ENCODE assay signal across 1 cellular context in the genomic region with DNA sequence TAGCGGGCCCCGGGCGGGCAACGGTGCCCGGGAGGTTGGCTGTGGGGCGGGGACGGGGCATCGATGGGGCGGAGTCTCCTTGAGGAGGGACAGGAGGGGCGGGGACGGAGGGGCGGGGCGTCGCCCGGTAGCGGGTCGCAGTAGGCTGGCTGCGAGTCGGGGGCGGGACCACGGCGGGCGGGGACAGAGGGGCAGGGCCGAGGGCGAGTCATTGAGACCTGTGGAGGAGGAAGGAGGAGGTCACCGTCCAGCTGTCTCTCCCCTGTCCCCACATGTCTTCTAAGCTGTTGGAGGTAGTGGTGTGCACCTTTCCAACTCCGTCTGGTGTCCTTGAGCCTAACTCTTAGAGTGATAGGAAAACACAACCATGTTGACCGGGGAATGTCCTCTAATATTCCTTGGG.
TF ChIP-seq lines count a peak whose summit lies in the region.

Gene CRAT, minus strand, starts transcription at position 54 of the 403 bp plus-strand sequence. CDS start 284 bp downstream, outside the sequence.

TF ChIP-seq in HepG2, 621 proteins besides CTCF, POLR2A, EP300 and RAD21 (continued from another document):
- TF ChIP-seq, protein P1, sequence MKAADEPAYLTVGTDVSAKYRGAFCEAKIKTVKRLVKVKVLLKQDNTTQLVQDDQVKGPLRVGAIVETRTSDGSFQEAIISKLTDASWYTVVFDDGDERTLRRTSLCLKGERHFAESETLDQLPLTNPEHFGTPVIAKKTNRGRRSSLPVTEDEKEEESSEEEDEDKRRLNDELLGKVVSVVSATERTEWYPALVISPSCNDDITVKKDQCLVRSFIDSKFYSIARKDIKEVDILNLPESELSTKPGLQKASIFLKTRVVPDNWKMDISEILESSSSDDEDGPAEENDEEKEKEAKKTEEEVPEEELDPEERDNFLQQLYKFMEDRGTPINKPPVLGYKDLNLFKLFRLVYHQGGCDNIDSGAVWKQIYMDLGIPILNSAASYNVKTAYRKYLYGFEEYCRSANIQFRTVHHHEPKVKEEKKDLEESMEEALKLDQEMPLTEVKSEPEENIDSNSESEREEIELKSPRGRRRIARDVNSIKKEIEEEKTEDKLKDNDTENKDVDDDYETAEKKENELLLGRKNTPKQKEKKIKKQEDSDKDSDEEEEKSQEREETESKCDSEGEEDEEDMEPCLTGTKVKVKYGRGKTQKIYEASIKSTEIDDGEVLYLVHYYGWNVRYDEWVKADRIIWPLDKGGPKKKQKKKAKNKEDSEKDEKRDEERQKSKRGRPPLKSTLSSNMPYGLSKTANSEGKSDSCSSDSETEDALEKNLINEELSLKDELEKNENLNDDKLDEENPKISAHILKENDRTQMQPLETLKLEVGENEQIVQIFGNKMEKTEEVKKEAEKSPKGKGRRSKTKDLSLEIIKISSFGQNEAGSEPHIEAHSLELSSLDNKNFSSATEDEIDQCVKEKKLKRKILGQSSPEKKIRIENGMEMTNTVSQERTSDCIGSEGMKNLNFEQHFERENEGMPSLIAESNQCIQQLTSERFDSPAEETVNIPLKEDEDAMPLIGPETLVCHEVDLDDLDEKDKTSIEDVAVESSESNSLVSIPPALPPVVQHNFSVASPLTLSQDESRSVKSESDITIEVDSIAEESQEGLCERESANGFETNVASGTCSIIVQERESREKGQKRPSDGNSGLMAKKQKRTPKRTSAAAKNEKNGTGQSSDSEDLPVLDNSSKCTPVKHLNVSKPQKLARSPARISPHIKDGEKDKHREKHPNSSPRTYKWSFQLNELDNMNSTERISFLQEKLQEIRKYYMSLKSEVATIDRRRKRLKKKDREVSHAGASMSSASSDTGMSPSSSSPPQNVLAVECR (CRISPR knock-in tag; IDR thresholded peaks at IDR 0.05; ENCODE audit: borderline replicate concordance) = peak; percentile 60; the same call in 1 of the 2 replicates
- TF ChIP-seq NR2C2 (CRISPR knock-in tag; IDR thresholded peaks at IDR 0.05; ENCODE audit: borderline replicate concordance) = no peak
- TF ChIP-seq ELK4 (CRISPR knock-in tag; IDR thresholded peaks at IDR 0.05; ENCODE audit: borderline replicate concordance) = no peak
- TF ChIP-seq, protein P2, sequence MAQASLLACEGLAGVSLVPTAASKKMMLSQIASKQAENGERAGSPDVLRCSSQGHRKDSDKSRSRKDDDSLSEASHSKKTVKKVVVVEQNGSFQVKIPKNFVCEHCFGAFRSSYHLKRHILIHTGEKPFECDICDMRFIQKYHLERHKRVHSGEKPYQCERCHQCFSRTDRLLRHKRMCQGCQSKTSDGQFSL (CRISPR knock-in tag; IDR thresholded peaks at IDR 0.05) = no peak
- TF ChIP-seq ZNF446 (CRISPR knock-in tag; IDR thresholded peaks at IDR 0.05) = 0 out of 2 replicates have a peak, but pooled peaks have one; percentile 5
- TF ChIP-seq, protein P3, sequence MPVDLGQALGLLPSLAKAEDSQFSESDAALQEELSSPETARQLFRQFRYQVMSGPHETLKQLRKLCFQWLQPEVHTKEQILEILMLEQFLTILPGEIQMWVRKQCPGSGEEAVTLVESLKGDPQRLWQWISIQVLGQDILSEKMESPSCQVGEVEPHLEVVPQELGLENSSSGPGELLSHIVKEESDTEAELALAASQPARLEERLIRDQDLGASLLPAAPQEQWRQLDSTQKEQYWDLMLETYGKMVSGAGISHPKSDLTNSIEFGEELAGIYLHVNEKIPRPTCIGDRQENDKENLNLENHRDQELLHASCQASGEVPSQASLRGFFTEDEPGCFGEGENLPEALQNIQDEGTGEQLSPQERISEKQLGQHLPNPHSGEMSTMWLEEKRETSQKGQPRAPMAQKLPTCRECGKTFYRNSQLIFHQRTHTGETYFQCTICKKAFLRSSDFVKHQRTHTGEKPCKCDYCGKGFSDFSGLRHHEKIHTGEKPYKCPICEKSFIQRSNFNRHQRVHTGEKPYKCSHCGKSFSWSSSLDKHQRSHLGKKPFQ (CRISPR knock-in tag; IDR thresholded peaks at IDR 0.05; ENCODE audit: insufficient replicate concordance) = peak; percentile 74
- peak; percentile 2; the same call in 1 of the 2 replicates for TF ChIP-seq ZNF160 (CRISPR knock-in tag; IDR thresholded peaks at IDR 0.05)
- TF ChIP-seq MAZ (IDR thresholded peaks at IDR 0.05; ENCODE audit: borderline replicate concordance, low read depth, low read length) = peak; percentile 32; the same call in 1 of the 2 replicates
- no peak; the same call in 1 of the 2 replicates for TF ChIP-seq MAZ (CRISPR knock-in tag; IDR thresholded peaks at IDR 0.05; ENCODE audit: low read depth)
- no peak for TF ChIP-seq ZNF691 (CRISPR knock-in tag; IDR thresholded peaks at IDR 0.05; ENCODE audit: borderline replicate concordance, low read depth)
- peak; percentile 59; the same call in 1 of the 2 replicates for TF ChIP-seq FOSL2 (CRISPR knock-in tag; IDR thresholded peaks at IDR 0.05)
- no peak for TF ChIP-seq ZNF350 (CRISPR knock-in tag; IDR thresholded peaks at IDR 0.05; ENCODE audit: borderline replicate concordance, low read depth)
- no peak for TF ChIP-seq PAX8 (CRISPR knock-in tag; IDR thresholded peaks at IDR 0.05; ENCODE audit: borderline replicate concordance)
- 0 out of 2 replicates have a peak, but pooled peaks have one; percentile 13 for TF ChIP-seq SMAD1 (CRISPR knock-in tag; IDR thresholded peaks at IDR 0.05; ENCODE audit: borderline replicate concordance, low read depth)
- no peak for TF ChIP-seq SIN3B (IDR thresholded peaks at IDR 0.05; ENCODE audit: low read length)
- TF ChIP-seq HMGXB4 (CRISPR knock-in tag; IDR thresholded peaks at IDR 0.05; ENCODE audit: borderline replicate concordance in 1 of 2, low read depth in 1 of 2) = peak in 1 of 2 experiments; percentile 15; a peak in 1 of 4 replicates
- no peak for TF ChIP-seq ZNF17 (CRISPR knock-in tag; IDR thresholded peaks at IDR 0.05)
- peak; percentile 59 for TF ChIP-seq PHF21A (CRISPR knock-in tag; IDR thresholded peaks at IDR 0.05)
- peak; percentile 26 for TF ChIP-seq RBM22 (optimal IDR thresholded peaks at IDR 0.05; ENCODE audit: low read length)
- no peak for TF ChIP-seq PPARG (CRISPR knock-in tag; conservative IDR thresholded peaks at IDR 0.05)
- TF ChIP-seq, protein P4, sequence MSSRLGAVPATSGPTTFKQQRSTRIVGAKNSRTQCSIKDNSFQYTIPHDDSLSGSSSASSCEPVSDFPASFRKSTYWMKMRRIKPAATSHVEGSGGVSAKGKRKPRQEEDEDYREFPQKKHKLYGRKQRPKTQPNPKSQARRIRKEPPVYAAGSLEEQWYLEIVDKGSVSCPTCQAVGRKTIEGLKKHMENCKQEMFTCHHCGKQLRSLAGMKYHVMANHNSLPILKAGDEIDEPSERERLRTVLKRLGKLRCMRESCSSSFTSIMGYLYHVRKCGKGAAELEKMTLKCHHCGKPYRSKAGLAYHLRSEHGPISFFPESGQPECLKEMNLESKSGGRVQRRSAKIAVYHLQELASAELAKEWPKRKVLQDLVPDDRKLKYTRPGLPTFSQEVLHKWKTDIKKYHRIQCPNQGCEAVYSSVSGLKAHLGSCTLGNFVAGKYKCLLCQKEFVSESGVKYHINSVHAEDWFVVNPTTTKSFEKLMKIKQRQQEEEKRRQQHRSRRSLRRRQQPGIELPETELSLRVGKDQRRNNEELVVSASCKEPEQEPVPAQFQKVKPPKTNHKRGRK (CRISPR knock-in tag; IDR thresholded peaks at IDR 0.05) = no peak
- TF ChIP-seq KAT8 (CRISPR knock-in tag; IDR thresholded peaks at IDR 0.05) = no peak
- peak; percentile 84; the same call in 1 of the 2 replicates for TF ChIP-seq SIN3A (IDR thresholded peaks at IDR 0.05; ENCODE audit: borderline replicate concordance, low read depth, low read length)
- 0 out of 2 replicates have a peak, but pooled peaks have one; percentile 6 for TF ChIP-seq HOXD1 (CRISPR knock-in tag; IDR thresholded peaks at IDR 0.05)
- TF ChIP-seq, protein P5, sequence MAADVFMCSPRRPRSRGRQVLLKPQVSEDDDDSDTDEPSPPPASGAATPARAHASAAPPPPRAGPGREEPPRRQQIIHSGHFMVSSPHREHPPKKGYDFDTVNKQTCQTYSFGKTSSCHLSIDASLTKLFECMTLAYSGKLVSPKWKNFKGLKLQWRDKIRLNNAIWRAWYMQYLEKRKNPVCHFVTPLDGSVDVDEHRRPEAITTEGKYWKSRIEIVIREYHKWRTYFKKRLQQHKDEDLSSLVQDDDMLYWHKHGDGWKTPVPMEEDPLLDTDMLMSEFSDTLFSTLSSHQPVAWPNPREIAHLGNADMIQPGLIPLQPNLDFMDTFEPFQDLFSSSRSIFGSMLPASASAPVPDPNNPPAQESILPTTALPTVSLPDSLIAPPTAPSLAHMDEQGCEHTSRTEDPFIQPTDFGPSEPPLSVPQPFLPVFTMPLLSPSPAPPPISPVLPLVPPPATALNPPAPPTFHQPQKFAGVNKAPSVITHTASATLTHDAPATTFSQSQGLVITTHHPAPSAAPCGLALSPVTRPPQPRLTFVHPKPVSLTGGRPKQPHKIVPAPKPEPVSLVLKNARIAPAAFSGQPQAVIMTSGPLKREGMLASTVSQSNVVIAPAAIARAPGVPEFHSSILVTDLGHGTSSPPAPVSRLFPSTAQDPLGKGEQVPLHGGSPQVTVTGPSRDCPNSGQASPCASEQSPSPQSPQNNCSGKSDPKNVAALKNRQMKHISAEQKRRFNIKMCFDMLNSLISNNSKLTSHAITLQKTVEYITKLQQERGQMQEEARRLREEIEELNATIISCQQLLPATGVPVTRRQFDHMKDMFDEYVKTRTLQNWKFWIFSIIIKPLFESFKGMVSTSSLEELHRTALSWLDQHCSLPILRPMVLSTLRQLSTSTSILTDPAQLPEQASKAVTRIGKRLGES (CRISPR knock-in tag; IDR thresholded peaks at IDR 0.05; ENCODE audit: borderline replicate concordance) = no peak
- TF ChIP-seq, protein P6, sequence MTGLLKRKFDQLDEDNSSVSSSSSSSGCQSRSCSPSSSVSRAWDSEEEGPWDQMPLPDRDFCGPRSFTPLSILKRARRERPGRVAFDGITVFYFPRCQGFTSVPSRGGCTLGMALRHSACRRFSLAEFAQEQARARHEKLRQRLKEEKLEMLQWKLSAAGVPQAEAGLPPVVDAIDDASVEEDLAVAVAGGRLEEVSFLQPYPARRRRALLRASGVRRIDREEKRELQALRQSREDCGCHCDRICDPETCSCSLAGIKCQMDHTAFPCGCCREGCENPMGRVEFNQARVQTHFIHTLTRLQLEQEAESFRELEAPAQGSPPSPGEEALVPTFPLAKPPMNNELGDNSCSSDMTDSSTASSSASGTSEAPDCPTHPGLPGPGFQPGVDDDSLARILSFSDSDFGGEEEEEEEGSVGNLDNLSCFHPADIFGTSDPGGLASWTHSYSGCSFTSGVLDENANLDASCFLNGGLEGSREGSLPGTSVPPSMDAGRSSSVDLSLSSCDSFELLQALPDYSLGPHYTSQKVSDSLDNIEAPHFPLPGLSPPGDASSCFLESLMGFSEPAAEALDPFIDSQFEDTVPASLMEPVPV (CRISPR knock-in tag; IDR thresholded peaks at IDR 0.05) = no peak
- TF ChIP-seq ZNF841 (CRISPR knock-in tag; IDR thresholded peaks at IDR 0.05; ENCODE audit: borderline replicate concordance) = no peak
- TF ChIP-seq TGIF2 (CRISPR knock-in tag; IDR thresholded peaks at IDR 0.05) = peak; percentile 30; the same call in 1 of the 2 replicates
- peak; percentile 40; the same call in 1 of the 2 replicates for TF ChIP-seq HOMEZ (CRISPR knock-in tag; IDR thresholded peaks at IDR 0.05; ENCODE audit: low read depth)
- 0 out of 2 replicates have a peak, but pooled peaks have one; percentile 27 for TF ChIP-seq ZNF670 (CRISPR knock-in tag; IDR thresholded peaks at IDR 0.05; ENCODE audit: borderline replicate concordance)
- peak; percentile 85 for TF ChIP-seq SP4 (CRISPR knock-in tag; IDR thresholded peaks at IDR 0.05)
- TF ChIP-seq SP1 (IDR thresholded peaks at IDR 0.05) = no peak
- peak; percentile 77 for TF ChIP-seq SP1 (CRISPR knock-in tag; IDR thresholded peaks at IDR 0.05)
- TF ChIP-seq MED8 (CRISPR knock-in tag; IDR thresholded peaks at IDR 0.05; ENCODE audit: insufficient replicate concordance) = no peak
- TF ChIP-seq ZNF563 (CRISPR knock-in tag; IDR thresholded peaks at IDR 0.05) = 0 out of 2 replicates have a peak, but pooled peaks have one; percentile 7
- 0 out of 2 replicates have a peak, but pooled peaks have one; percentile 1 for TF ChIP-seq SIX4 (CRISPR knock-in tag; IDR thresholded peaks at IDR 0.05)
- peak; percentile 80 for TF ChIP-seq SAP130 (CRISPR knock-in tag; IDR thresholded peaks at IDR 0.05; ENCODE audit: low read depth)
